Comparison of ENCODE assay signal across 1 cellular context in the genomic region with DNA sequence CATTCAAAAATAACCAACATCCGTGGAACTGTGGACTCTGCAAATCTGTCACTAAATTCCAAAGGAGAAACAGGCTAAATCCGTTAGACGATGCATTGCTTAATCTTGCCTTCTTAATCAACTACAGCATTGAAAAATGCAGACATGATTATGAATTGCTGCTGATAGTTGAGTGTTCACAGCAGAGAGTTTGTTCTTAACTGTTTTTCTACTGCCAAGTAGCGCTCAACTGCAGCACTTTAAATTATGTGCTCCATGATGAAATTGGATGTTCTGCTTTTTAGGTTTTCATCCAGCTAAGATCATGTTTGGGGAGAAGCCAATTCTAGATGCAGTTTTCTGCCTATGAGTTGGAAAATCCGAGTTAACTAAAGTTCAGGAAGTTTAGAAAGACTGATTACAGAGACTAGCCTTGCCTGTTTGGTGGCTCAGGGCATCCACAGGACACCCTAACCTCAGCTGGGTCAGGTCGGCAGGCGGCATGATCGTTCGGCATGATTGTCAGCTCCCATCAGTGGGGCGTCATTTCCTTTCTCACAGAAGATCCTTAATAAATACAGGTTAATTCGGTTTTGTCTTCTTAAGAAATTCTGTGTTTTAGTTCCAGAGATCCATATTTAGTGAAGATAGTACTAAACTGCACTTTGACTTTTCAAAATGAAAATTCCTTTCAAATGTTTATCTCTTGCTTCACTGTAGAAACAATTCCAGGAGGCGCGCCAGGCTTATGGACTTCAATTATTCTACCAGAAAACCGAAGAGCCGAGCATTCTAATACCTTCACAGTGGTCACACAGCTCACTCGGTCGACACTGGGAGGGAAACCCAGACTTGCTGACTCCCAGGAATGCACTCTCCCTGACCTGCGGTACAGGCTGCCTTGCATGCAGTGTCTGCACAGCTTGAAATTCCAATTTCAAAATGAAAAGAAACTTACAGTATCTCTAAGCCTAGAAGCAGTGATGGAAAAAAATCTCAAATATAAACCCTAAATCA.
TF ChIP-seq lines count a peak whose summit lies in the region.

No MANE protein-coding gene starts in this region.

TF ChIP-seq in GM23338, 12 proteins besides CTCF, POLR2A, EP300 and RAD21 (continued from another document):
- no peak for TF ChIP-seq REST (IDR thresholded peaks at IDR 0.05; ENCODE audit: unreplicated experiment)
- TF ChIP-seq NANOG (IDR thresholded peaks at IDR 0.05; ENCODE audit: borderline replicate concordance), result no peak
- TF ChIP-seq, protein P1, sequence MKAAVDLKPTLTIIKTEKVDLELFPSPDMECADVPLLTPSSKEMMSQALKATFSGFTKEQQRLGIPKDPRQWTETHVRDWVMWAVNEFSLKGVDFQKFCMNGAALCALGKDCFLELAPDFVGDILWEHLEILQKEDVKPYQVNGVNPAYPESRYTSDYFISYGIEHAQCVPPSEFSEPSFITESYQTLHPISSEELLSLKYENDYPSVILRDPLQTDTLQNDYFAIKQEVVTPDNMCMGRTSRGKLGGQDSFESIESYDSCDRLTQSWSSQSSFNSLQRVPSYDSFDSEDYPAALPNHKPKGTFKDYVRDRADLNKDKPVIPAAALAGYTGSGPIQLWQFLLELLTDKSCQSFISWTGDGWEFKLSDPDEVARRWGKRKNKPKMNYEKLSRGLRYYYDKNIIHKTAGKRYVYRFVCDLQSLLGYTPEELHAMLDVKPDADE (IDR thresholded peaks at IDR 0.05), result no peak
TF ChIP-seq in GM23338: peak in this region for 0.
